Comparison of ENCODE assay signal across 8 cellular contexts in genomic region chr14:75293920-75294648, GRCh38. TPM values are rescaled to one million over a fixed set of nuclear protein-coding genes. Genes with fewer than 3 reads are reported as not detected.
A peak's percentile ranks its signal among the peaks of the same experiment; 100 is the strongest.
DNase-seq lines count a peak whose midpoint lies in the region; ATAC-seq, FAIRE-seq and TF ChIP-seq lines count a peak whose summit lies in the region.

No MANE protein-coding gene starts in this region.

- peak; percentile 78 for FAIRE-seq in endothelial cell of umbilical vein (lab: Jason Lieb, UNC)

- dilution Hi-C loops in endothelial cell of umbilical vein (cut with MboI; ENCODE audit: extremely low pct_ligation_motif_present, low sequenced_read_pairs), result loop anchor here (25.0 kb wide), 1 partner anchor 157 kb away; the partner anchor contains the start of gene NEK9

- CTCF ChIA-PET in endothelial cell of umbilical vein (lab: Charles Lee), result interaction anchor here (0.7 to 10.1 kb wide), 10 partner anchors 11 to 433 kb away, joined by 3 to 175 read pairs (median 7); partner anchors contain the start of gene NEK9

- no peaks in the 10 kb centered on the region for H3K9me1 ChIP-seq in endothelial cell of umbilical vein (replicated peaks; ENCODE audit: control insufficient read depth, extremely low read depth, insufficient read depth, low read length)

- no peak for TF ChIP-seq CTCF in OCI-LY3 (IDR thresholded peaks at IDR 0.05; ENCODE audit: low read depth, low read length)
- TF ChIP-seq CTCF in endothelial cell of umbilical vein (IDR thresholded peaks at IDR 0.05; ENCODE audit: extremely low read depth in 1 of 2, insufficient read depth in 1 of 2, low read depth in 1 of 2, low read length in 2 of 2), result no peak

- H3K36me3 ChIP-seq in OCI-LY3 (replicated peaks; ENCODE audit: low read depth, low read length) (no peaks in the 10 kb centered on the region), endothelial cell of umbilical vein (ENCODE audit: control insufficient read depth in 2 of 2, extremely low read depth in 1 of 2, insufficient read depth in 2 of 2, low read length in 2 of 2) (no peaks in the 10 kb centered on the region)

- H3K79me2 ChIP-seq in OCI-LY3 (ENCODE audit: low read length), result no peaks in the 10 kb centered on the region
- H3K79me2 ChIP-seq in endothelial cell of umbilical vein (ENCODE audit: control insufficient read depth, insufficient read depth, low read length), result no peaks in the 10 kb centered on the region

- H3K27me3 ChIP-seq in OCI-LY3 (ENCODE audit: low read depth, low read length), result peaks cover 18% of the 10 kb centered on the region
- peaks cover 0 to 10% of the 10 kb centered on the region in 2 experiments for H3K27me3 ChIP-seq in endothelial cell of umbilical vein (ENCODE audit: control insufficient read depth in 2 of 2, insufficient read depth in 2 of 2, low read length in 2 of 2)

- H4K20me1 ChIP-seq in OCI-LY3 (ENCODE audit: insufficient read depth, low read length), result no peaks in the 10 kb centered on the region
- no peaks in the 10 kb centered on the region for H4K20me1 ChIP-seq in endothelial cell of umbilical vein (replicated peaks; ENCODE audit: control insufficient read depth, extremely low read depth, insufficient read depth, low read length)

- intact Hi-C loops in endothelial cell of umbilical vein (cut with micrococcal nuclease), result loop anchor here (1.0 to 2.0 kb wide), 6 partner anchors 16 to 807 kb away; partner anchors contain the start of genes FOS and TMED10

- H2AFZ ChIP-seq in OCI-LY3 (ENCODE audit: low read depth, low read length) (peak overlapping the region; percentile 94; the same call in 1 of the 2 replicates), endothelial cell of umbilical vein (ENCODE audit: low read depth, low read length) (peak overlapping the region; percentile 88)

- peak; percentile 96 for ATAC-seq in GM21529 (IDR thresholded peaks at IDR 0.05; ENCODE audit: unreplicated experiment)

- DNase-seq in D341Med (ENCODE audit: low spot score) (peak; percentile 99), HuH-7.5 (ENCODE audit: low spot score) (peak; percentile 90), activated T-cell treated with anti-CD3 and anti-CD28 coated beads for 1 hour (ENCODE audit: low read depth) (peak; percentile 92), endothelial cell of umbilical vein (ENCODE audit: low read depth, low spot score) (peak; percentile 96), middle frontal gyrus (ENCODE audit: extremely low spot score, low spot score) (peak; percentile 88)
- peak; percentile 88 to 91 for DNase-seq in stimulated activated CD8-positive, alpha-beta memory T cell treated with anti-CD3 and anti-CD28 coated beads, Interleukin-2, amount 100 ng/mL, for 1 hour (ENCODE audit: low read depth in 2 of 2)

- peak overlapping the region; percentile 89 for H3K4me3 ChIP-seq in OCI-LY3 (ENCODE audit: low read length)
- H3K4me3 ChIP-seq in endothelial cell of umbilical vein (replicated peaks in 1 of 3; ENCODE audit: insufficient read depth in 1 of 3, low read depth in 1 of 3, low read length in 3 of 3), result peak overlapping the region; percentile 34 to 78 (median 55)

- peak overlapping the region; percentile 64 for H3K9ac ChIP-seq in OCI-LY3 (ENCODE audit: low read length)
- peak overlapping the region; percentile 93 for H3K9ac ChIP-seq in endothelial cell of umbilical vein (replicated peaks; ENCODE audit: extremely low read depth, insufficient read depth, low read length)

- H3K9me3 ChIP-seq in OCI-LY3 (ENCODE audit: insufficient read depth, low read length) (no peaks in the 10 kb centered on the region), endothelial cell of umbilical vein (replicated peaks; ENCODE audit: control insufficient read depth, insufficient read depth, low read length) (no peaks in the 10 kb centered on the region)

- POLR2A ChIA-PET in endothelial cell of umbilical vein (lab: Charles Lee), result interaction anchor here (0.7 to 1.3 kb wide), 4 partner anchors 13 to 168 kb away, joined by 3 to 10 read pairs (median 4); partner anchors contain the start of genes FOS and NEK9

- H3K4me1 ChIP-seq in OCI-LY3 (ENCODE audit: low read length) (peaks cover 8% of the 10 kb centered on the region; the same call in 1 of the 2 replicates), endothelial cell of umbilical vein (ENCODE audit: control insufficient read depth, extremely low read depth, insufficient read depth, low read length) (peaks cover 16% of the 10 kb centered on the region)

- H3K27ac ChIP-seq in OCI-LY3 (ENCODE audit: low read length) (no peak overlapping the region), endothelial cell of umbilical vein (ENCODE audit: insufficient read depth, low read depth, low read length) (peak overlapping the region; percentile 88)

- TF ChIP-seq POLR2A in endothelial cell of umbilical vein (IDR thresholded peaks at IDR 0.05; ENCODE audit: low read depth, low read length), result no peak

- BruUV-seq in endothelial cell of umbilical vein (replicated peaks; lab: Mats Ljungman, UMichigan), result no TSS peak

- H3K4me2 ChIP-seq in OCI-LY3 (ENCODE audit: low read length), result peak overlapping the region; percentile 98
- H3K4me2 ChIP-seq in endothelial cell of umbilical vein (ENCODE audit: insufficient read depth, low read length), result peak overlapping the region; percentile 71

TF ChIP-seq in endothelial cell of umbilical vein, 7 proteins besides CTCF, POLR2A, EP300 and RAD21:
- TF ChIP-seq MYC (IDR thresholded peaks at IDR 0.05; ENCODE audit: low read depth, low read length) (no peak), POLR2AphosphoS5 (IDR thresholded peaks at IDR 0.05; ENCODE audit: insufficient read depth, low read depth, low read length) (peak; percentile 17)

RNA-seq across cellular contexts. Expression of gene FOS, which starts 15.5 kb away (rescaled TPM):
- total RNA-seq in endothelial cell of umbilical vein, result 9.2 and 63.2 TPM in 2 replicates
- 41.6 and 55.6 TPM in 2 replicates for polyA plus RNA-seq in endothelial cell of umbilical vein
- 26.6 and 60.9 TPM in 2 replicates for polyA plus RNA-seq in endothelial cell of umbilical vein (2011; cell fraction: cytosol; rRNA removed)
- polyA plus RNA-seq in endothelial cell of umbilical vein (2011; cell fraction: nucleus; rRNA removed), result 187 and 302 TPM in 2 replicates
- polyA plus RNA-seq in endothelial cell of umbilical vein (2012), result 1.9 and 7.0 TPM in 2 replicates
- 38.7 and 58.4 TPM in 2 replicates for polyA minus RNA-seq in endothelial cell of umbilical vein
- polyA minus RNA-seq in endothelial cell of umbilical vein (2011; cell fraction: cytosol; rRNA and poly(A)+ RNA removed), result 55.3 TPM
- polyA minus RNA-seq in endothelial cell of umbilical vein (2011; cell fraction: nucleus; rRNA and poly(A)+ RNA removed), result 149 and 293 TPM in 2 replicates
